10 cellular contexts compared by ENCODE assay signal in the genomic region with DNA sequence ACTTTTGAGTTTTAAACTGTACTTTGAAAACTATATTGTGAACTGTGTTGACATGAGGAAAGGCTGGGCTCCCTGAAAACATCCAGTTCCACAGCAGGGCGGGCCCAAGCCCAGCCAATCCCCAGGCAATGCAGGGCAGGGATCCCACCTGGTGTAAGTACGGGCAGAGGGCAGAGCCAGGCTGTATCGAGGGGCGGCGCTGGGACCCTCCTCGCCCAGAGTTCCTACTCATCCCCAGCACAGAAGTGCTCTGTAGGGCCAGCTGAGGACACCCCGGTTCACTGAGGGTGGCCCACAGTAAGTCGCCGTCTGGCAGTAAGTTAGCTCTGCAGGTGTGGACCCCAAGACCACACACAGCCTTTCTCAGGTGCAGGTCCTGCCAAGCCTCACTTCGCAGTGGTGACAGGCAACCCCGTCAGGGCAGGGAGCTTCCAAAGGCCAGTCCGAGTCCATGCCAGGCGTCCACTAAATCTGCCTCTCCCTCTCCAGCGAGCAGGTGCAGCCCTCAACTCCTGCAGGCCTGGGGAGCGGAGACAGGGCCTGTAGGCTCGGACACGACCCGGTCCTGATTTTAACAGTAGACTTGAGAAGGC. TPM values are rescaled to one million over a fixed set of nuclear protein-coding genes. Genes with fewer than 3 reads are reported as not detected.
DNase-seq lines count a peak whose midpoint lies in the region; ATAC-seq, FAIRE-seq and TF ChIP-seq lines count a peak whose summit lies in the region.
"Had no signal": no experiment of that assay in that cellular context is flagged by ENCODE, and none has a peak within 500 bp of the region (broad histone marks: within the 10 kb centered on the region; RNA-seq: fewer than 3 reads in every experiment).

No MANE protein-coding gene starts in this region.

- DNase-seq in A549 (ENCODE audit: low read depth in 1 of 2, low spot score in 1 of 2) (no peak), astrocyte (ENCODE audit: low read depth) (no peak), mesendoderm (no peak), hippocampal formation (lab: John Stamatoyannopoulos, UW) (no peak), D341Med (ENCODE audit: low spot score) (no peak)
- DNase-seq: amniotic stem cell had no signal

- no peak overlapping the region for H3K23ac ChIP-seq in mesendoderm (ENCODE audit: low read length)

- H3K9me3 ChIP-seq in A549 = no peaks in the 10 kb centered on the region
- no peaks in the 10 kb centered on the region for H3K9me3 ChIP-seq in HEK293 (ENCODE audit: control insufficient read depth, insufficient read depth, low read depth, low read length)
- no peaks in the 10 kb centered on the region for H3K9me3 ChIP-seq in astrocyte (ENCODE audit: insufficient read depth, low read depth, low read length)

- TF ChIP-seq RAD21 in A549 (conservative IDR thresholded peaks at IDR 0.05 in 1 of 2, IDR thresholded peaks at IDR 0.05 in 1 of 2) = no peak

- peaks cover 8% of the 10 kb centered on the region for H3K36me3 Mint-ChIP-seq in astrocyte (ENCODE audit: low read depth, unreplicated experiment)

- H3K56ac ChIP-seq in mesendoderm (ENCODE audit: low read length) = peak overlapping the region; percentile 49

- H3K4me1 Mint-ChIP-seq in astrocyte (ENCODE audit: low read depth, unreplicated experiment) = peaks cover 3% of the 10 kb centered on the region

- H3K27ac Mint-ChIP-seq in astrocyte (ENCODE audit: unreplicated experiment) = peak overlapping the region; percentile 51

- H2AK5ac ChIP-seq in mesendoderm (ENCODE audit: low read length) = no peak overlapping the region

- H3K18ac ChIP-seq in mesendoderm (ENCODE audit: low read length) = no peak overlapping the region

- H3K9ac ChIP-seq in astrocyte (ENCODE audit: low read length) (no peak overlapping the region), mesendoderm (ENCODE audit: low read length) (no peak overlapping the region)
- H3K9ac ChIP-seq: parathyroid adenoma had no signal

- no peaks in the 10 kb centered on the region for H4K20me1 ChIP-seq in astrocyte (ENCODE audit: insufficient read depth, low read length)

- H3K4me2 ChIP-seq in A549 (peak overlapping the region; percentile 98), astrocyte (ENCODE audit: low read length) (peak overlapping the region; percentile 90), mesendoderm (ENCODE audit: low read length) (no peak overlapping the region)

- H3K4me3 Mint-ChIP-seq in astrocyte (ENCODE audit: unreplicated experiment) = peak overlapping the region; percentile 87

- H3K4ac ChIP-seq in mesendoderm (ENCODE audit: low read depth, low read length) = no peak overlapping the region

- POLR2A ChIA-PET in A549 (lab: Yijun Ruan, JAX) = interaction anchor here (1.6 to 2.0 kb wide), 2 partner anchors 9 to 12 kb away, joined by 4 to 7 read pairs; partner anchors contain the start of gene PHRF1
- POLR2A ChIA-PET in HEK293 (lab: Yijun Ruan, JAX) = interaction anchor here (0.6 to 4.5 kb wide), 2 partner anchors 8 to 14 kb away, joined by 3 to 28 read pairs; partner anchors contain the start of gene PHRF1

- no peak overlapping the region for H2BK5ac ChIP-seq in mesendoderm (ENCODE audit: low read length)

- no peak overlapping the region for H4K8ac ChIP-seq in mesendoderm (ENCODE audit: low read depth, low read length)

- H3K9me3 Mint-ChIP-seq in astrocyte (ENCODE audit: unreplicated experiment) = no peaks in the 10 kb centered on the region

- FAIRE-seq in A549 (lab: Jason Lieb, UNC) (no peak), astrocyte (lab: Jason Lieb, UNC) (no peak)

- CTCF ChIA-PET in A549 (lab: Yijun Ruan, JAX) (interaction anchor here (0.6 to 8.3 kb wide), 4 partner anchors 12 to 191 kb away, joined by 3 to 66 read pairs (median 5); no protein-coding TSS in a partner anchor), HEK293 (lab: Yijun Ruan, JAX) (interaction anchor here (1.0 kb wide), 1 partner anchor 12 kb away, joined by 4 read pairs; no protein-coding TSS in a partner anchor)

- peak overlapping the region in 1 of 2 experiments; percentile 97; a peak in 2 of 6 replicates for H3K27ac ChIP-seq in A549
- H3K27ac ChIP-seq in HEK293 (ENCODE audit: extremely low read depth, low read depth, low read length) = no peak overlapping the region
- no peak overlapping the region for H3K27ac ChIP-seq in astrocyte (ENCODE audit: low read depth, low read length)
- H3K27ac ChIP-seq in mesendoderm (ENCODE audit: low read depth, low read length) = no peak overlapping the region
- H3K27ac ChIP-seq: parathyroid adenoma had no signal

- H4K5ac ChIP-seq in mesendoderm (ENCODE audit: low read length) = no peak overlapping the region

- H3K4me1 ChIP-seq in A549 (peaks cover 20% of the 10 kb centered on the region), HEK293 (ENCODE audit: control insufficient read depth, insufficient read depth, low read length) (no peaks in the 10 kb centered on the region), astrocyte (ENCODE audit: insufficient read depth, low read length) (peaks cover 7% of the 10 kb centered on the region), mesendoderm (ENCODE audit: control insufficient read depth, low read depth, low read length) (peaks cover 2% of the 10 kb centered on the region)
- H3K4me1 ChIP-seq: parathyroid adenoma had no signal

- no peaks in the 10 kb centered on the region for H3K27me3 Mint-ChIP-seq in astrocyte (ENCODE audit: low read depth, unreplicated experiment)

- no peaks in the 10 kb centered on the region for H3K79me2 ChIP-seq in astrocyte (ENCODE audit: insufficient read depth, low read length)
- no peaks in the 10 kb centered on the region for H3K79me2 ChIP-seq in mesendoderm (ENCODE audit: control insufficient read depth, insufficient read depth, low read length)
- H3K79me2 ChIP-seq: parathyroid adenoma had no signal

- H3K36me3 ChIP-seq in HEK293 (ENCODE audit: control insufficient read depth in 2 of 2, insufficient read depth in 1 of 2, low read length in 2 of 2) (peaks cover 0 to 22% of the 10 kb centered on the region in 2 experiments; a peak in 1 of 3 replicates), astrocyte (ENCODE audit: insufficient read depth, low read length) (no peaks in the 10 kb centered on the region), mesendoderm (ENCODE audit: control insufficient read depth, insufficient read depth, low read length) (no peaks in the 10 kb centered on the region)

- TF ChIP-seq POLR2A in A549 (IDR thresholded peaks at IDR 0.05; ENCODE audit: low read length) = no peak

- H3K4me3 ChIP-seq in A549 (no peak overlapping the region; the same call in 2 of the 3 replicates), HEK293 (ENCODE audit: low read depth, low read length) (no peak overlapping the region), astrocyte (ENCODE audit: insufficient read depth, low read depth, low read length) (no peak overlapping the region), mesendoderm (ENCODE audit: low read length) (no peak overlapping the region)

- no peak overlapping the region for H2AFZ ChIP-seq in astrocyte (ENCODE audit: low read depth, low read length)
- H2AFZ ChIP-seq: parathyroid adenoma had no signal

- TF ChIP-seq EP300 in A549 (IDR thresholded peaks at IDR 0.05) = no peak

- ATAC-seq in A549 (no peak), GM21737 (IDR thresholded peaks at IDR 0.05; ENCODE audit: unreplicated experiment) (no peak), GM21390 (IDR thresholded peaks at IDR 0.05; ENCODE audit: unreplicated experiment) (no peak)

- no peak overlapping the region for H2BK120ac ChIP-seq in mesendoderm (ENCODE audit: low read depth, low read length)

- TF ChIP-seq CTCF in A549 (IDR thresholded peaks at IDR 0.05) = no peak
- no peak for TF ChIP-seq CTCF in HEK293 (tag by site-specific recombination; IDR thresholded peaks at IDR 0.05)
- TF ChIP-seq CTCF in astrocyte (IDR thresholded peaks at IDR 0.05; ENCODE audit: insufficient read depth, low read depth, low read length) = no peak

- H3K79me1 ChIP-seq in mesendoderm (ENCODE audit: low read length) = no peaks in the 10 kb centered on the region

- H3K27me3 ChIP-seq in astrocyte (ENCODE audit: insufficient read depth, low read length) = no peaks in the 10 kb centered on the region
- no peaks in the 10 kb centered on the region for H3K27me3 ChIP-seq in mesendoderm (ENCODE audit: insufficient read depth, low read length, poor library complexity)

- 86% methylated on average over 17 of the region's 18 CpGs for WGBS in A549 (ENCODE audit: missing lambda C conversion rate)
- WGBS in mesendoderm (ENCODE audit: extremely low coverage, insufficient coverage, low lambda C conversion rate) = no CpG with 5 or more reads among the region's 18 CpGs

- H2BK15ac ChIP-seq in mesendoderm (replicated peaks; ENCODE audit: low read depth) = no peak overlapping the region

RNA-seq across cellular contexts. Expression of gene RASSF7, which starts 6.4 kb away (rescaled TPM):
- polyA plus RNA-seq in A549 (2011; rRNA removed) (18.4 and 19.0 TPM in 2 replicates), A549 (2017; fragmentation: RNase III; extraction: RNeasy Plus Mini Kit Qiagen cat#74134 plus additional on column Dnase treatment) (27.7 to 30.7 TPM (median 30.5 TPM) in 3 replicates)
- polyA plus RNA-seq in A549 (2012; cell fraction: cytosol; rRNA removed) = 56.3 and 74.7 TPM in 2 replicates
- 101 and 152 TPM in 2 replicates for polyA plus RNA-seq in A549 (2012; cell fraction: nucleus; rRNA removed)
- 5.6 and 11.8 TPM in 2 replicates for polyA minus RNA-seq in A549 (2011; rRNA and poly(A)+ RNA removed)
- 31.1 and 32.3 TPM in 2 replicates for total RNA-seq in astrocyte
- polyA plus RNA-seq in mesendoderm (2013, experiment 1 of 2) = 5.6 TPM
- 6.5 TPM for polyA plus RNA-seq in mesendoderm (2013, experiment 2 of 2)

RNA-seq across cellular contexts. Expression of gene LMNTD2, which starts 6.6 kb away (rescaled TPM):
- polyA plus RNA-seq in A549 (2011; rRNA removed) (1.7 and 2.2 TPM in 2 replicates), A549 (2017; fragmentation: RNase III; extraction: RNeasy Plus Mini Kit Qiagen cat#74134 plus additional on column Dnase treatment) (2.6 to 4.2 TPM (median 3.5 TPM) in 3 replicates)
- 3.6 and 5.1 TPM in 2 replicates for polyA plus RNA-seq in A549 (2012; cell fraction: cytosol; rRNA removed)
- polyA plus RNA-seq in A549 (2012; cell fraction: nucleus; rRNA removed) = 25.7 and 39.4 TPM in 2 replicates
- 0.50 and 0.97 TPM in 2 replicates for polyA minus RNA-seq in A549 (2011; rRNA and poly(A)+ RNA removed)
- 2.5 and 2.8 TPM in 2 replicates for total RNA-seq in astrocyte
- 0.56 TPM for polyA plus RNA-seq in mesendoderm (2013, experiment 1 of 2)
- 0.49 TPM for polyA plus RNA-seq in mesendoderm (2013, experiment 2 of 2)

RNA-seq across cellular contexts. Expression of gene PHRF1, which starts 9.1 kb away (rescaled TPM):
- polyA plus RNA-seq in A549 (2011; rRNA removed) (8.6 and 10.8 TPM in 2 replicates), A549 (2017; fragmentation: RNase III; extraction: RNeasy Plus Mini Kit Qiagen cat#74134 plus additional on column Dnase treatment) (23.0 to 25.3 TPM (median 23.7 TPM) in 3 replicates)
- polyA plus RNA-seq in A549 (2012; cell fraction: cytosol; rRNA removed) = 19.8 and 25.1 TPM in 2 replicates
- 46.9 and 57.6 TPM in 2 replicates for polyA plus RNA-seq in A549 (2012; cell fraction: nucleus; rRNA removed)
- polyA minus RNA-seq in A549 (2011; rRNA and poly(A)+ RNA removed) = 10.3 and 11.1 TPM in 2 replicates
- total RNA-seq in astrocyte = 38.0 and 38.3 TPM in 2 replicates
- 19.1 TPM for polyA plus RNA-seq in mesendoderm (2013, experiment 1 of 2)
- 18.6 TPM for polyA plus RNA-seq in mesendoderm (2013, experiment 2 of 2)

RNA-seq across cellular contexts. Expression of gene LRRC56, which starts 29.8 kb away (rescaled TPM):
- 0.30 and 0.32 TPM in 2 replicates for polyA plus RNA-seq in A549 (2011; rRNA removed)
- polyA plus RNA-seq in A549 (2012; cell fraction: cytosol; rRNA removed) = 0.29 and 0.49 TPM in 2 replicates
- polyA plus RNA-seq in A549 (2012; cell fraction: nucleus; rRNA removed) = 2.3 and 2.6 TPM in 2 replicates
- polyA plus RNA-seq in A549 (2017; fragmentation: RNase III; extraction: RNeasy Plus Mini Kit Qiagen cat#74134 plus additional on column Dnase treatment) = 0.47 to 1.1 TPM (median 1.0 TPM) in 3 replicates
- 0.15 and 0.37 TPM in 2 replicates for polyA minus RNA-seq in A549 (2011; rRNA and poly(A)+ RNA removed)
- 0.82 and 1.8 TPM in 2 replicates for total RNA-seq in astrocyte
- 0.37 TPM for polyA plus RNA-seq in mesendoderm (2013, experiment 1 of 2)
- polyA plus RNA-seq in mesendoderm (2013, experiment 2 of 2) = 0.35 TPM

RNA-seq across cellular contexts. Expression of gene HRAS, which starts 31.8 kb away (rescaled TPM):
- polyA plus RNA-seq in A549 (2011; rRNA removed) (56.3 and 63.3 TPM in 2 replicates), A549 (2017; fragmentation: RNase III; extraction: RNeasy Plus Mini Kit Qiagen cat#74134 plus additional on column Dnase treatment) (86.9 to 96.3 TPM (median 88.2 TPM) in 3 replicates)
- polyA plus RNA-seq in A549 (2012; cell fraction: cytosol; rRNA removed) = 189 and 255 TPM in 2 replicates
- 141 and 185 TPM in 2 replicates for polyA plus RNA-seq in A549 (2012; cell fraction: nucleus; rRNA removed)
- polyA minus RNA-seq in A549 (2011; rRNA and poly(A)+ RNA removed) = 71.6 and 81.9 TPM in 2 replicates
- total RNA-seq in astrocyte = 78.5 and 84.2 TPM in 2 replicates
- 37.4 TPM for polyA plus RNA-seq in mesendoderm (2013, experiment 1 of 2)
- 38.7 TPM for polyA plus RNA-seq in mesendoderm (2013, experiment 2 of 2)
